In genomic region chr1:29222260-29222659, GRCh38 we compare ENCODE assay signal across 7 cellular contexts. TPM values are rescaled to one million over a fixed set of nuclear protein-coding genes. Genes with fewer than 3 reads are reported as not detected.
A peak's percentile ranks its signal among the peaks of the same experiment; 100 is the strongest.
DNase-seq lines count a peak whose midpoint lies in the region; ATAC-seq, FAIRE-seq and TF ChIP-seq lines count a peak whose summit lies in the region.
"Not testable (repeated sequence)": the region's sequence is repeated elsewhere in the genome, so short reads cannot be mapped to it uniquely, and the experiment has no call there.
"Had no signal": no experiment of that assay in that cellular context is flagged by ENCODE, and none has a peak within 500 bp of the region (broad histone marks: within the 10 kb centered on the region; RNA-seq: fewer than 3 reads in every experiment).

No MANE protein-coding gene starts in this region.

- TF ChIP-seq CTCF in HEK293 (tag by site-specific recombination; IDR thresholded peaks at IDR 0.05); WTC11 (IDR thresholded peaks at IDR 0.05); astrocyte (IDR thresholded peaks at IDR 0.05; ENCODE audit: insufficient read depth, low read depth, low read length); K562 (IDR thresholded peaks at IDR 0.05 in 2 of 3, conservative IDR thresholded peaks at IDR 0.05 in 1 of 3; ENCODE audit: insufficient read depth in 2 of 3, low read depth in 1 of 3, low read length in 3 of 3): not testable (repeated sequence)

- not testable (repeated sequence) for H3K4ac ChIP-seq in mesenchymal stem cell (ENCODE audit: low read depth in 1 of 2, low read length in 2 of 2)

- not testable (repeated sequence) for H3K23ac ChIP-seq in mesenchymal stem cell (ENCODE audit: low read length in 2 of 2)

- H3K79me1 ChIP-seq in mesenchymal stem cell (replicated peaks; ENCODE audit: low read length, poor library complexity, severe bottlenecking), result peaks cover 38% of the 10 kb centered on the region

- TF ChIP-seq POLR2A in K562 (conservative IDR thresholded peaks at IDR 0.05), result not testable (repeated sequence)

- H4K91ac ChIP-seq in mesenchymal stem cell (ENCODE audit: low read length), result not testable (repeated sequence)

- H3K4me1 ChIP-seq in HEK293 (ENCODE audit: control insufficient read depth, insufficient read depth, low read length); astrocyte (ENCODE audit: insufficient read depth, low read length); K562 (replicated peaks in 1 of 2; ENCODE audit: control insufficient read depth in 2 of 2, insufficient read depth in 2 of 2, low read length in 2 of 2): not testable (repeated sequence)
- H3K4me1 ChIP-seq in mesenchymal stem cell (ENCODE audit: control insufficient read depth, insufficient read depth, low read depth, low read length), result peaks cover 15% of the 10 kb centered on the region

- not testable (repeated sequence) for H3K27me3 Mint-ChIP-seq in WTC11 (ENCODE audit: low read depth); astrocyte (ENCODE audit: low read depth, unreplicated experiment)

- BruUV-seq in K562 (replicated peaks; lab: Mats Ljungman, UMichigan), result not testable (repeated sequence)

- H2AK5ac ChIP-seq in mesenchymal stem cell (ENCODE audit: low read length, severe bottlenecking), result peak overlapping the region; percentile 72

- peaks cover 28% of the 10 kb centered on the region for H3K4me1 Mint-ChIP-seq in WTC11
- peaks cover 24% of the 10 kb centered on the region for H3K4me1 Mint-ChIP-seq in astrocyte (ENCODE audit: low read depth, unreplicated experiment)

- CTCF ChIA-PET in HEK293 (lab: Yijun Ruan, JAX), result interaction anchor here (1.0 kb wide), 1 partner anchor 19 kb away, joined by 3 read pairs; no protein-coding TSS in a partner anchor
- CTCF ChIA-PET in WTC11 (lab: Charles Lee), result interaction anchor here (1.2 kb wide), 1 partner anchor 40 kb away, joined by 5 read pairs; the partner anchor contains the start of gene SRSF4
- CTCF ChIA-PET in K562 (lab: Yijun Ruan, JAX; ENCODE audit: low intra/inter-chr PET ratio), result not testable (repeated sequence)

- H3K27me3 ChIP-seq in astrocyte (ENCODE audit: insufficient read depth, low read length); K562 (ENCODE audit: control insufficient read depth in 2 of 2, insufficient read depth in 2 of 2, low read length in 2 of 2); mesenchymal stem cell (ENCODE audit: control insufficient read depth in 1 of 2, insufficient read depth in 1 of 2, low read length in 2 of 2): not testable (repeated sequence)

- H3K36me3 ChIP-seq in HEK293 (ENCODE audit: control insufficient read depth in 2 of 2, insufficient read depth in 1 of 2, low read length in 2 of 2) (peaks cover 0 to 42% of the 10 kb centered on the region in 2 experiments; a peak in 2 of 3 replicates), K562 (ENCODE audit: control insufficient read depth, insufficient read depth, low read length) (peaks cover 79% of the 10 kb centered on the region), mesenchymal stem cell (ENCODE audit: control insufficient read depth in 1 of 2, insufficient read depth in 2 of 2, low read depth in 1 of 2, low read length in 2 of 2) (peaks cover 0 to 52% of the 10 kb centered on the region in 2 experiments)
- H3K36me3 ChIP-seq in astrocyte (ENCODE audit: insufficient read depth, low read length), result not testable (repeated sequence)

- FAIRE-seq in astrocyte (lab: Jason Lieb, UNC); K562 (lab: Jason Lieb, UNC): not testable (repeated sequence)

- 90% methylated on average over 6 of the region's 6 CpGs for WGBS in K562 (ENCODE audit: insufficient coverage, low coverage, missing lambda C conversion rate)
- 96% methylated on average over 6 of the region's 6 CpGs for WGBS in mesenchymal stem cell

- not testable (repeated sequence) for TF ChIP-seq EP300 in K562 (IDR thresholded peaks at IDR 0.05; ENCODE audit: low read length)

- intact Hi-C loops in K562 (cut with micrococcal nuclease), result not testable (repeated sequence)

- ATAC-seq in WTC11, K562: not testable (repeated sequence)

- H3K14ac ChIP-seq in mesenchymal stem cell (ENCODE audit: low read length in 2 of 2), result not testable (repeated sequence)

- H3K4me3 ChIP-seq in HEK293 (ENCODE audit: low read depth, low read length); astrocyte (ENCODE audit: insufficient read depth, low read depth, low read length); K562; mesenchymal stem cell (ENCODE audit: insufficient read depth in 1 of 2, low read depth in 1 of 2, low read length in 2 of 2): not testable (repeated sequence)

- not testable (repeated sequence) for H3K4me2 ChIP-seq in astrocyte (ENCODE audit: low read length); K562 (ENCODE audit: insufficient read depth, low read length)
- peak overlapping the region; percentile 7 for H3K4me2 ChIP-seq in mesenchymal stem cell (ENCODE audit: low read length, poor library complexity, severe bottlenecking)

- H3K79me2 ChIP-seq in astrocyte (ENCODE audit: insufficient read depth, low read length), result peaks cover 15% of the 10 kb centered on the region
- H3K79me2 ChIP-seq in K562 (ENCODE audit: control insufficient read depth, insufficient read depth, low read length), result peaks cover 18% of the 10 kb centered on the region; the same call in 2 of the 3 replicates

- H2BK15ac ChIP-seq in mesenchymal stem cell (ENCODE audit: low read depth, poor library complexity, severe bottlenecking), result not testable (repeated sequence)

- H3K27ac ChIP-seq in HEK293 (ENCODE audit: extremely low read depth, low read depth, low read length); astrocyte (ENCODE audit: low read depth, low read length); K562 (ENCODE audit: extremely low read depth, low read depth, low read length): not testable (repeated sequence)
- H3K27ac ChIP-seq in mesenchymal stem cell (ENCODE audit: low read length, poor library complexity, severe bottlenecking), result peak overlapping the region; percentile 61

- H2BK12ac ChIP-seq in mesenchymal stem cell (ENCODE audit: low read length in 2 of 2), result not testable (repeated sequence)

- H3K36me3 Mint-ChIP-seq in WTC11; astrocyte (ENCODE audit: low read depth, unreplicated experiment): not testable (repeated sequence)

- H3K9me3 ChIP-seq in HEK293 (ENCODE audit: control insufficient read depth, insufficient read depth, low read depth, low read length); astrocyte (ENCODE audit: insufficient read depth, low read depth, low read length); K562 (replicated peaks; ENCODE audit: control insufficient read depth, insufficient read depth, low read depth, low read length); mesenchymal stem cell (ENCODE audit: control insufficient read depth, low read length): not testable (repeated sequence)

- in situ Hi-C loops in K562 (cut with MboI), result loop anchor here (10.0 kb wide), 1 partner anchor 1483 kb away; no protein-coding TSS in a partner anchor

- not testable (repeated sequence) for DNase-seq in WTC11 (ENCODE audit: low spot score); astrocyte (ENCODE audit: low read depth); K562 (ENCODE audit: extremely low read depth in 1 of 4, low spot score in 3 of 4); mesenchymal stem cell

- not testable (repeated sequence) for H3K9ac ChIP-seq in astrocyte (ENCODE audit: low read length); K562 (ENCODE audit: insufficient read depth in 1 of 2, low read depth in 2 of 2, low read length in 2 of 2); mesenchymal stem cell (ENCODE audit: low read length)

- POLR2A ChIA-PET in HEK293 (lab: Yijun Ruan, JAX); WTC11 (lab: Charles Lee): not testable (repeated sequence)
- POLR2A ChIA-PET in K562 (lab: Yijun Ruan, JAX), result interaction anchor here (4.7 kb wide), 1 partner anchor 8 kb away, joined by 18 read pairs; the partner anchor contains the start of gene MECR

- peak overlapping the region; percentile 54; the same call in 1 of the 2 replicates for H3K27ac Mint-ChIP-seq in WTC11
- peak overlapping the region; percentile 38 for H3K27ac Mint-ChIP-seq in astrocyte (ENCODE audit: unreplicated experiment)

- not testable (repeated sequence) for H4K8ac ChIP-seq in mesenchymal stem cell (ENCODE audit: low read length)

- not testable (repeated sequence) for H2BK120ac ChIP-seq in mesenchymal stem cell (ENCODE audit: low read depth, low read length)

- H2BK5ac ChIP-seq in mesenchymal stem cell (ENCODE audit: low read depth, low read length, poor library complexity, severe bottlenecking), result peak overlapping the region; percentile 25

- not testable (repeated sequence) for H3K18ac ChIP-seq in mesenchymal stem cell (ENCODE audit: low read depth in 1 of 2, low read length in 2 of 2)

- not testable (repeated sequence) for H3K9me1 ChIP-seq in K562 (ENCODE audit: control insufficient read depth, insufficient read depth, low read length)

- not testable (repeated sequence) for H3K4me3 Mint-ChIP-seq in WTC11; astrocyte (ENCODE audit: unreplicated experiment)

- peaks cover 24% of the 10 kb centered on the region for H4K20me1 ChIP-seq in astrocyte (ENCODE audit: insufficient read depth, low read length)
- H4K20me1 ChIP-seq in K562 (replicated peaks; ENCODE audit: control insufficient read depth, insufficient read depth, low read length), result peaks cover 25% of the 10 kb centered on the region; the same call in 1 of the 2 replicates

- not testable (repeated sequence) for H2AFZ ChIP-seq in astrocyte (ENCODE audit: low read depth, low read length); K562 (ENCODE audit: low read depth, low read length); mesenchymal stem cell (ENCODE audit: low read depth, low read length)

- H3K9me3 Mint-ChIP-seq in WTC11; astrocyte (ENCODE audit: unreplicated experiment): not testable (repeated sequence)

- not testable (repeated sequence) for TF ChIP-seq RAD21 in K562 (CRISPR knock-in tag; conservative IDR thresholded peaks at IDR 0.05 in 1 of 2, IDR thresholded peaks at IDR 0.05 in 1 of 2)

RNA-seq across cellular contexts. Expression of gene MECR, which starts 8.5 kb away (rescaled TPM):
- total RNA-seq in WTC11 (2021) (37.6 to 44.2 TPM (median 43.0 TPM) in 3 replicates), astrocyte (25.1 and 30.3 TPM in 2 replicates), K562 (2014; rRNA removed) (42.9 and 48.1 TPM in 2 replicates), K562 (2014; rRNA removed; fragmentation: Illumina TruSeq; extraction: Trizol) (29.2 and 35.9 TPM in 2 replicates), K562 (2015; rRNA removed; fragmentation: Illumina TruSeq; extraction: Trizol) (27.5 and 30.4 TPM in 2 replicates), K562 (2021) (48.8 and 51.2 TPM in 2 replicates)
- 106 and 162 TPM in 2 replicates for total RNA-seq in K562 (2011; cell fraction: chromatin; rRNA removed; ENCODE audit: low replicate concordance)
- 106 and 111 TPM in 2 replicates for total RNA-seq in K562 (2011; cell fraction: nucleolus; rRNA removed)
- 98.9 and 104 TPM in 2 replicates for total RNA-seq in K562 (2011; cell fraction: nucleoplasm; rRNA removed)
- polyA plus RNA-seq in K562 (2011; rRNA removed) (43.7 and 57.2 TPM in 2 replicates), K562 (2014; fragmentation: Illumina TruSeq; extraction: Trizol) (52.8 and 58.3 TPM in 2 replicates), K562 (2014; fragmentation: Nextera tagmentation; extraction: Ambion mirVana) (10 to 100 TPM; 10.4 to 18.0 TPM), K562 (2014; rRNA removed) (58.6 and 61.2 TPM in 2 replicates)
- polyA plus RNA-seq in K562 (2011; cell fraction: cytosol; rRNA removed), result 46.1 and 47.4 TPM in 2 replicates
- polyA plus RNA-seq in K562 (2011; cell fraction: nucleus; rRNA removed), result 51.0 and 58.5 TPM in 2 replicates
- polyA plus RNA-seq in K562 (2012), result 39.0 and 47.8 TPM in 2 replicates
- 44.6 and 48.9 TPM in 2 replicates for polyA minus RNA-seq in K562 (2011; rRNA and poly(A)+ RNA removed)
- 25.6 and 31.0 TPM in 2 replicates for polyA minus RNA-seq in K562 (2011; cell fraction: cytosol; rRNA and poly(A)+ RNA removed)
- polyA minus RNA-seq in K562 (2011; cell fraction: nucleus; rRNA and poly(A)+ RNA removed), result 33.3 and 39.5 TPM in 2 replicates
- polyA plus RNA-seq in mesenchymal stem cell (2013, experiment 1 of 2), result 17.2 TPM
- polyA plus RNA-seq in mesenchymal stem cell (2013, experiment 2 of 2), result 18.3 TPM

RNA-seq across cellular contexts. Expression of gene PTPRU, which starts 14.1 kb away (rescaled TPM):
- total RNA-seq in WTC11 (2021) (60.8 to 75.4 TPM (median 68.2 TPM) in 3 replicates), astrocyte (36.6 and 47.2 TPM in 2 replicates), K562 (2014; rRNA removed) (2.9 and 4.3 TPM in 2 replicates), K562 (2014; rRNA removed; fragmentation: Illumina TruSeq; extraction: Trizol) (0.22 and 0.44 TPM in 2 replicates), K562 (2015; rRNA removed; fragmentation: Illumina TruSeq; extraction: Trizol) (0.64 and 1.0 TPM in 2 replicates), K562 (2021) (2.7 and 3.1 TPM in 2 replicates)
- 4.9 and 9.4 TPM in 2 replicates for total RNA-seq in K562 (2011; cell fraction: chromatin; rRNA removed; ENCODE audit: low replicate concordance)
- 10.3 and 12.5 TPM in 2 replicates for total RNA-seq in K562 (2011; cell fraction: nucleolus; rRNA removed)
- total RNA-seq in K562 (2011; cell fraction: nucleoplasm; rRNA removed), result 6.5 and 6.9 TPM in 2 replicates
- polyA plus RNA-seq in K562 (2011; rRNA removed) (0.92 and 4.0 TPM in 2 replicates), K562 (2014; fragmentation: Illumina TruSeq; extraction: Trizol) (1.3 and 1.7 TPM in 2 replicates), K562 (2014; fragmentation: Nextera tagmentation; extraction: Ambion mirVana) (under 1 TPM; 0.01 to 0.03 TPM), K562 (2014; rRNA removed) (1.5 and 2.5 TPM in 2 replicates)
- polyA plus RNA-seq in K562 (2011; cell fraction: cytosol; rRNA removed), result 2.5 and 3.9 TPM in 2 replicates
- 6.1 and 10.5 TPM in 2 replicates for polyA plus RNA-seq in K562 (2011; cell fraction: nucleus; rRNA removed)
- polyA plus RNA-seq in K562 (2012), result 2.2 and 4.7 TPM in 2 replicates
- polyA minus RNA-seq in K562 (2011; rRNA and poly(A)+ RNA removed), result 0.91 and 2.5 TPM in 2 replicates
- 1.7 and 6.4 TPM in 2 replicates for polyA minus RNA-seq in K562 (2011; cell fraction: cytosol; rRNA and poly(A)+ RNA removed)
- polyA minus RNA-seq in K562 (2011; cell fraction: nucleus; rRNA and poly(A)+ RNA removed), result 3.6 and 6.8 TPM in 2 replicates
- 10.1 TPM for polyA plus RNA-seq in mesenchymal stem cell (2013, experiment 1 of 2)
- polyA plus RNA-seq in mesenchymal stem cell (2013, experiment 2 of 2), result 9.8 TPM
- total RNA-seq: CD4-positive, CD25-positive, alpha-beta regulatory T cell had no signal
- polyA plus RNA-seq: CD4-positive, alpha-beta memory T cell; CD4-positive, CD25-positive, alpha-beta regulatory T cell had no signal

RNA-seq across cellular contexts. Expression of gene SRSF4, which starts 40.6 kb away (rescaled TPM):
- total RNA-seq in WTC11 (2021) (93.8 to 99.9 TPM (median 94.7 TPM) in 3 replicates), astrocyte (48.2 and 52.6 TPM in 2 replicates), K562 (2014; rRNA removed) (75.6 and 77.7 TPM in 2 replicates), K562 (2014; rRNA removed; fragmentation: Illumina TruSeq; extraction: Trizol) (68.4 and 70.8 TPM in 2 replicates), K562 (2015; rRNA removed; fragmentation: Illumina TruSeq; extraction: Trizol) (84.2 and 91.4 TPM in 2 replicates), K562 (2021) (93.1 and 93.2 TPM in 2 replicates)
- 110 and 300 TPM in 2 replicates for total RNA-seq in K562 (2011; cell fraction: chromatin; rRNA removed; ENCODE audit: low replicate concordance)
- total RNA-seq in K562 (2011; cell fraction: nucleolus; rRNA removed), result 71.2 and 83.3 TPM in 2 replicates
- 149 and 200 TPM in 2 replicates for total RNA-seq in K562 (2011; cell fraction: nucleoplasm; rRNA removed)
- polyA plus RNA-seq in K562 (2011; rRNA removed) (69.6 and 82.0 TPM in 2 replicates), K562 (2014; fragmentation: Illumina TruSeq; extraction: Trizol) (116 and 132 TPM in 2 replicates), K562 (2014; fragmentation: Nextera tagmentation; extraction: Ambion mirVana) (10 to 100 TPM; 15.9 to 18.4 TPM), K562 (2014; rRNA removed) (119 and 128 TPM in 2 replicates)
- 37.1 and 75.0 TPM in 2 replicates for polyA plus RNA-seq in K562 (2011; cell fraction: cytosol; rRNA removed)
- 90.7 and 117 TPM in 2 replicates for polyA plus RNA-seq in K562 (2011; cell fraction: nucleus; rRNA removed)
- polyA plus RNA-seq in K562 (2012), result 67.1 and 100 TPM in 2 replicates
- 82.9 and 102 TPM in 2 replicates for polyA minus RNA-seq in K562 (2011; rRNA and poly(A)+ RNA removed)
- polyA minus RNA-seq in K562 (2011; cell fraction: cytosol; rRNA and poly(A)+ RNA removed), result 30.6 and 39.6 TPM in 2 replicates
- 32.4 and 56.8 TPM in 2 replicates for polyA minus RNA-seq in K562 (2011; cell fraction: nucleus; rRNA and poly(A)+ RNA removed)
- 52.4 TPM for polyA plus RNA-seq in mesenchymal stem cell (2013, experiment 1 of 2)
- 51.7 TPM for polyA plus RNA-seq in mesenchymal stem cell (2013, experiment 2 of 2)
